In the genomic region with DNA sequence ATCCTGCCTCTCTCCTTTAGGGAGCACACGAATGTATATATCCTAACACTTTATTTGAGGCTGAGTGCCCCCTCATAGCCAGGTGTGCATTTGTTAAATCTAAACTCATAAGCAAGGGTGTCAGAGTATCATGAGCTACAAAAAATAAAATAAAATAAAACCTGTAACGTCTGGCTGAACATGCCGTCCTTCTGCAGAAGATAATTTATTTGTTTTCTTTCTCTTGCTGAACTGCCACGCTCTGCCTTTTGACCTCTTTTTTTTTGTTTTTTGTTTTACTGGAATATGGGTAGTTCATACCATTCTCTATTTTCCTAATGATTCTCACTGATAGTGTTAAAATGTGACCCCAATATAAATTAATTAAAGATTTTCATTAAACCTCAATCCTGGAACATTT, we compare ENCODE assay signal across 30 cellular contexts.
"Had no signal": no experiment of that assay in that cellular context is flagged by ENCODE, and none has a peak within 500 bp of the region (broad histone marks: within the 10 kb centered on the region; RNA-seq: fewer than 3 reads in every experiment).

No MANE protein-coding gene starts in this region.

- H3K4me3 Mint-ChIP-seq: immature natural killer cell; naive thymus-derived CD8-positive, alpha-beta T cell; nephron progenitor cell; neural progenitor cell; stimulated activated effector memory CD8-positive, alpha-beta T cell treated with anti-CD3 and anti-CD28 coated beads, Interleukin-12 subunit alpha, Interleukin-12 subunit beta, amount 100 ng/mL, for 72 hours; stimulated activated naive CD8-positive, alpha-beta T cell treated with anti-CD3 and anti-CD28 coated beads, Interleukin-15, Interleukin-2, amounts not matched to agents 100 ng/mL and 50 ng/mL, for 24 hours had no signal

- H3K9me3 Mint-ChIP-seq: neural progenitor cell had no signal

- H3K4me1 ChIP-seq: heart left ventricle, left ventricle myocardium inferior, neural progenitor cell, right atrium auricular region, spleen, testis, thyroid gland, transverse colon, upper lobe of left lung, vagina had no signal

- H3K27me3 Mint-ChIP-seq: naive thymus-derived CD8-positive, alpha-beta T cell; progenitor cell of endocrine pancreas; stimulated activated naive CD8-positive, alpha-beta T cell treated with anti-CD3 and anti-CD28 coated beads, Interleukin-15, Interleukin-2, amounts not matched to agents 100 ng/mL and 50 ng/mL, for 24 hours had no signal

- H3K4me2 ChIP-seq: neural progenitor cell had no signal

- ATAC-seq: heart left ventricle; left colon; mucosa of descending colon; naive thymus-derived CD8-positive, alpha-beta T cell; stimulated activated effector memory CD8-positive, alpha-beta T cell treated with anti-CD3 and anti-CD28 coated beads, Interleukin-12 subunit alpha, Interleukin-12 subunit beta, amount 100 ng/mL, for 72 hours had no signal

- H3K4me1 Mint-ChIP-seq: immature natural killer cell; naive thymus-derived CD8-positive, alpha-beta T cell; neural progenitor cell; stimulated activated effector memory CD8-positive, alpha-beta T cell treated with anti-CD3 and anti-CD28 coated beads, Interleukin-12 subunit alpha, Interleukin-12 subunit beta, amount 100 ng/mL, for 72 hours had no signal

- H3K9me3 ChIP-seq: mucosa of descending colon, neutrophil, ovary, right atrium auricular region, right lobe of liver, testis, thyroid gland, transverse colon, upper lobe of left lung, vagina had no signal

- H3K36me3 Mint-ChIP-seq: immature natural killer cell; naive thymus-derived CD8-positive, alpha-beta T cell; stimulated activated effector memory CD8-positive, alpha-beta T cell treated with anti-CD3 and anti-CD28 coated beads, Interleukin-12 subunit alpha, Interleukin-12 subunit beta, amount 100 ng/mL, for 72 hours had no signal

- H3K9ac ChIP-seq: neural progenitor cell had no signal

- H3K27ac ChIP-seq: heart left ventricle, left ventricle myocardium inferior, neural progenitor cell, neutrophil, ovary, right atrium auricular region, right lobe of liver, spleen, thyroid gland, transverse colon, upper lobe of left lung, vagina had no signal

- H3K36me3 ChIP-seq: heart left ventricle, left ventricle myocardium inferior, neural progenitor cell, neutrophil, ovary, right atrium auricular region, right lobe of liver, spleen, thyroid gland, transverse colon, upper lobe of left lung, vagina had no signal

- DNase-seq: heart left ventricle; hypothalamus; immature natural killer cell; kidney; left colon; left ventricle myocardium inferior; mesendoderm; midbrain; mucosa of descending colon; naive thymus-derived CD8-positive, alpha-beta T cell; nephron progenitor cell; occipital lobe; ovary; right lobe of liver; small intestine; spleen; stimulated activated CD4-positive, alpha-beta T cell treated with anti-CD3 and anti-CD28 coated beads, Interleukin-4, amount 100 ng/mL, for 24 hours; stimulated activated naive CD4-positive, alpha-beta T cell; testis; thyroid gland; transverse colon; upper lobe of left lung had no signal

- H2AFZ ChIP-seq: neural progenitor cell had no signal

- H3K4me3 ChIP-seq: heart left ventricle, left ventricle myocardium inferior, lung, mucosa of descending colon, neural progenitor cell, ovary, right atrium auricular region, right lobe of liver, spleen, testis, thyroid gland, transverse colon, upper lobe of left lung, vagina had no signal

- H3K27ac Mint-ChIP-seq: immature natural killer cell; naive thymus-derived CD8-positive, alpha-beta T cell; nephron progenitor cell; neural progenitor cell; progenitor cell of endocrine pancreas; stimulated activated effector memory CD8-positive, alpha-beta T cell treated with anti-CD3 and anti-CD28 coated beads, Interleukin-12 subunit alpha, Interleukin-12 subunit beta, amount 100 ng/mL, for 72 hours; stimulated activated naive CD8-positive, alpha-beta T cell treated with anti-CD3 and anti-CD28 coated beads, Interleukin-15, Interleukin-2, amounts not matched to agents 100 ng/mL and 50 ng/mL, for 24 hours had no signal

- H3K27me3 ChIP-seq: heart left ventricle, neural progenitor cell, neutrophil, ovary, right atrium auricular region, right lobe of liver, spleen, testis, thyroid gland, transverse colon, upper lobe of left lung, vagina had no signal
